In the genomic region with DNA sequence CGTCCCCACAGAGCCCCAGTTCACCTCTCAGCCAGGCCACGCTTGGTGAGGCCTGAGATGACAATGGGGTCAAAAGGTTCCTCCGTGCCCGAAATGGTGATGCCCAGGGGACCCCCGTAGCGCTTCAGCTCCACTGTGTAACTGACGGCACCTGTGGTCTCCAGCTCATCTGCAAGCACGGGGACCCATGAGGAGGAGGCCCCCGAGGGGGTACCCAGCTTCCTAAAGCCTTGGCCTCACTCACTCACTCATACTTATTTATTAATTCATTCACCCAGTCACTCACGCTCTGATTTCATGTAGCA, we compare ENCODE assay signal across 21 cellular contexts. TPM values are rescaled to one million over a fixed set of nuclear protein-coding genes. Genes with fewer than 3 reads are reported as not detected.
"Had no signal": no experiment of that assay in that cellular context is flagged by ENCODE, and none has a peak within 500 bp of the region (broad histone marks: within the 10 kb centered on the region; RNA-seq: fewer than 3 reads in every experiment).

No MANE protein-coding gene starts in this region.

- H3K4me3 ChIP-seq: lower lobe of right lung, mucosa of descending colon, pancreas, prostate gland, thyroid gland, upper lobe of left lung had no signal

- H3K9me3 ChIP-seq: lower lobe of right lung, mucosa of descending colon, pancreas, prostate gland, stomach, thyroid gland, upper lobe of left lung had no signal

- DNase-seq: activated CD4-positive, alpha-beta T cell treated with anti-CD3 and anti-CD28 coated beads, Interleukin-2, amount 50 U/mL, for 1 hour; activated gamma-delta T cell; activated naive CD4-positive, alpha-beta T cell treated with anti-CD3 and anti-CD28 coated beads, Interleukin-2, amount 10 ng/mL, durations not matched to agents 7 days and 5 days; central memory CD4-positive, alpha-beta T cell; foreskin fibroblast; immature natural killer cell; kidney; lower lobe of right lung; mesenchymal stem cell; retina; stimulated activated CD4-positive, alpha-beta T cell treated with anti-CD3 and anti-CD28 coated beads, Interleukin-15, amount 100 ng/mL, for 24 hours; stimulated activated CD4-positive, alpha-beta T cell treated with anti-CD3 and anti-CD28 coated beads, Interleukin-2, amount 100 ng/mL, for 24 hours; stimulated activated naive B cell treated with anti-CD40 and anti-IgM and Interleukin-4, amounts not matched to agents 10 μg/mL and 1 μg/mL and 100 μg/mL, for 72 hours; stomach; T-helper 2 cell; thyroid gland had no signal

- H3K4me1 ChIP-seq: lower lobe of right lung, pancreas, prostate gland had no signal

- H3K27ac ChIP-seq: lower lobe of right lung, pancreas, prostate gland, stomach, thyroid gland, upper lobe of left lung had no signal

- ATAC-seq: esophagus mucosa had no signal

- H3K36me3 ChIP-seq: lower lobe of right lung, pancreas, prostate gland, stomach, thyroid gland, upper lobe of left lung had no signal

- H3K27me3 ChIP-seq: pancreas, stomach, thyroid gland, upper lobe of left lung had no signal

RNA-seq across cellular contexts. Expression of a gene that starts 30.4 kb away (rescaled TPM):
- polyA plus RNA-seq: immature natural killer cell had no signal
